ENCODE assay signal across 19 cellular contexts in genomic region chr2:240324312-240325005, GRCh38.
DNase-seq lines count a peak whose midpoint lies in the region; ATAC-seq and TF ChIP-seq lines count a peak whose summit lies in the region.
"Had no signal": no experiment of that assay in that cellular context is flagged by ENCODE, and none has a peak within 500 bp of the region (broad histone marks: within the 10 kb centered on the region; RNA-seq: fewer than 3 reads in every experiment).

No MANE protein-coding gene starts in this region.

- peak overlapping the region; percentile 83 for H2BK120ac ChIP-seq in neuronal stem cell (ENCODE audit: low read depth, low read length)

- peak overlapping the region; percentile 25 for H3K23ac ChIP-seq in neuronal stem cell (ENCODE audit: low read depth, low read length, poor library complexity)

- peak; percentile 47 for ATAC-seq in Right ventricle myocardium superior (ENCODE audit: poor library complexity)
- ATAC-seq in left cardiac atrium: no peak
- ATAC-seq: HCT116 had no signal

- intact Hi-C loops in Right ventricle myocardium superior (cut with DNase I) (no loop called here), left cardiac atrium (cut with DNase I) (no loop called here)

- TF ChIP-seq CTCF in GM13976 (IDR thresholded peaks at IDR 0.05; ENCODE audit: borderline replicate concordance, control extremely low read depth, extremely low read depth, insufficient read depth, missing control alignments) (no peak), coronary artery (IDR thresholded peaks at IDR 0.05) (no peak)

- H3K4me3 ChIP-seq in coronary artery (no peak overlapping the region), neuronal stem cell (ENCODE audit: low read length in 2 of 2) (no peak overlapping the region)

- H3K9me3 ChIP-seq in neuronal stem cell (replicated peaks in 1 of 2; ENCODE audit: control insufficient read depth in 2 of 2, insufficient read depth in 1 of 2, low read depth in 1 of 2, low read length in 2 of 2): peaks cover 3 to 5% of the 10 kb centered on the region in 2 donors

- H3K27ac ChIP-seq in coronary artery (no peak overlapping the region), neuronal stem cell (replicated peaks; ENCODE audit: low read length) (no peak overlapping the region)

- no peak overlapping the region for H3K4me2 ChIP-seq in neuronal stem cell (ENCODE audit: insufficient read depth, low read length, poor library complexity, severe bottlenecking)

- no peak overlapping the region for H3K14ac ChIP-seq in neuronal stem cell (ENCODE audit: low read length)

- H3K27me3 ChIP-seq in neuronal stem cell (ENCODE audit: control insufficient read depth in 3 of 3, insufficient read depth in 3 of 3, low read depth in 1 of 3, low read length in 3 of 3): peaks cover 0 to 2% (median 0%) of the 10 kb centered on the region in 3 experiments

- no peak for DNase-seq in Right ventricle myocardium superior
- DNase-seq in left cardiac atrium: no peak
- DNase-seq in GM13976 (ENCODE audit: low spot score): peak; percentile 34
- peak; percentile 70 for DNase-seq in coronary artery (ENCODE audit: low spot score)
- no peak for DNase-seq in neuronal stem cell (ENCODE audit: low spot score)
- no peak for DNase-seq in NCI-H1417 (lab: John Stamatoyannopoulos, UW)
- no peak for DNase-seq in NCI-H1048 (lab: John Stamatoyannopoulos, UW)
- no peak for DNase-seq in stimulated activated CD4-positive, alpha-beta T cell treated with anti-CD3 and anti-CD28 coated beads, Interleukin-2, amount 100 ng/mL, for 24 hours
- DNase-seq: ACHN; CD4-positive, alpha-beta memory T cell; DMS153; MV-4-11; NCI-H1436 treated with DMSO at 0.1 percent for 48 hours; NCI-H2107; NCI-H446 treated with DMSO at 0.1 percent for 48 hours; NCI-H748 treated with DMSO at 0.1 percent for 48 hours; SIG-M5; SW 1271 had no signal

- H3K18ac ChIP-seq in neuronal stem cell (ENCODE audit: low read length): peak overlapping the region; percentile 92

- no peaks in the 10 kb centered on the region for H3K79me1 ChIP-seq in neuronal stem cell (ENCODE audit: low read depth, low read length)

- H2AFZ ChIP-seq in neuronal stem cell (ENCODE audit: low read length): no peak overlapping the region

- no peaks in the 10 kb centered on the region for H3K36me3 ChIP-seq in neuronal stem cell (replicated peaks in 1 of 2; ENCODE audit: control insufficient read depth in 2 of 2, insufficient read depth in 2 of 2, low read length in 2 of 2)

- H4K91ac ChIP-seq in neuronal stem cell (ENCODE audit: low read depth, low read length, poor library complexity): no peak overlapping the region

- WGBS in neuronal stem cell (ENCODE audit: extremely low coverage in 2 of 2, insufficient read length in 2 of 2, insufficient replicate concordance in 1 of 2), 2 donors: no CpG with 5 or more reads among the region's 25 CpGs

- H2BK12ac ChIP-seq in neuronal stem cell (ENCODE audit: low read length): no peak overlapping the region

- peak overlapping the region; percentile 32 for H2BK5ac ChIP-seq in neuronal stem cell (ENCODE audit: low read length)

- no peak overlapping the region for H3K9ac ChIP-seq in neuronal stem cell (ENCODE audit: low read depth, low read length, poor library complexity)

- no peak overlapping the region for H4K8ac ChIP-seq in neuronal stem cell (ENCODE audit: low read depth, low read length)

- peak overlapping the region; percentile 91 for H2BK15ac ChIP-seq in neuronal stem cell (ENCODE audit: low read length)

- H3K4ac ChIP-seq in neuronal stem cell (ENCODE audit: low read length): no peak overlapping the region

- in situ Hi-C loops in GM13976 (cut with MboI; ENCODE audit: low sequenced_read_pairs, unreplicated experiment): no loop called here

- peak overlapping the region; percentile 99 for H2AK5ac ChIP-seq in neuronal stem cell (ENCODE audit: low read depth, low read length)

- H3K4me1 ChIP-seq in neuronal stem cell (ENCODE audit: control insufficient read depth in 2 of 2, insufficient read depth in 1 of 2, low read depth in 1 of 2, low read length in 2 of 2): peaks cover 15 to 33% of the 10 kb centered on the region in 2 donors

Comparison
In these comparisons a context has a peak if more than half of its experiments do, and no peak if none do; other contexts are left out.
1. DNase-seq: peak in GM13976 (single experiment) and coronary artery (single experiment); none in Right ventricle myocardium superior (single experiment), left cardiac atrium (single experiment), neuronal stem cell (single experiment), NCI-H1417 (0 of 3), NCI-H1048 (single experiment) and stimulated activated CD4-positive, alpha-beta T cell treated with anti-CD3 and anti-CD28 coated beads, Interleukin-2, amount 100 ng/mL, for 24 hours (0 of 2).